ENCODE assay signal across 9 cellular contexts in the genomic region with DNA sequence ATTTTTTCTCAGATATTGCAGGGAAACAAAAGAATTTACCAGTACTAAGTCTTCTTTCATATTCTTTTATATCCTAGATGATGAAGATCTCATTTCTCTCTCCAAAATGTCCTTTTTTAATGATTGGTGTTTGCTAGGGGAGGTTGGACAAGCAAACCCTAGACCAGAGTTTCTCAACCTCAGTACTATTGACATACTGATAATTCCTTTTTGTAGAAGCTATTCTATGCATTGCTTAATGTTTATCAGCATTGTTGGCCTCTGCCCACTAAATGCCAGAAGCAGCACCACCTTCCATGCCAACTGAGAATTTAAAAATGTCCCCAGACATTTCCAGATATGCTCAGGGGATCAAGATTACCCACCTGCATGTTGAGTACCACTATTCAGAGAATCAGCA. TPM values are rescaled to one million over a fixed set of nuclear protein-coding genes. Genes with fewer than 3 reads are reported as not detected.
"Had no signal": no experiment of that assay in that cellular context is flagged by ENCODE, and none has a peak within 500 bp of the region (broad histone marks: within the 10 kb centered on the region; RNA-seq: fewer than 3 reads in every experiment).

No MANE protein-coding gene starts in this region.

- H3K4me3 ChIP-seq: K562 had no signal

- DNase-seq: IMR-90, KBM-7, KG1 had no signal

- H3K27ac ChIP-seq: HL-60 had no signal

- ATAC-seq: K562 had no signal

- FAIRE-seq: HTR-8/SVneo, K562 had no signal

RNA-seq across cellular contexts. Expression of a gene that starts 14.4 kb away (rescaled TPM):
- total RNA-seq: HT-29, HT1080, IMR-90, K562 had no signal
- polyA plus RNA-seq: IgD-negative memory B cell, IMR-90, K562 had no signal
